ENCODE assay signal across 1 cellular context in the genomic region with DNA sequence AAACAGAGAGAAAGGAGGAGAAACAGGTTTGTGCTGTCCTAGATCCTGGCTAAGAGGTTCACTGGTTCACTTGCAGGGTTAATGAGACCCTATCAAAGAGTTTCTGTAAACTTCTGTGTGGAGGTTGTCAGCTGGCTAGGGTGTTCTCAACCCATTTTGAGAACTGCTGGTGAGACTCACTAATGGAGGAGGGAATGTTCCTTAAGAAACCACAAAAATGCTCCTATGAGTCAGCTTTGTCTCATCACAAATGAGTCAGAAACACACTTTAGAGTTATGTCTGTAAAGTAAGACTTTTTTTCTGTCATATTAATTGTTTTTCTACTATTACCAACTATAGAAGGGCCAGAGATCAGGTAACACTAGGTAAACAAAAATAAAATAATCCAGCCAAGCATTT.
TF ChIP-seq lines count a peak whose summit lies in the region.

No MANE protein-coding gene starts in this region.

TF ChIP-seq in SK-N-SH, 30 proteins besides CTCF, POLR2A, EP300 and RAD21 (continued from another document):
- TF ChIP-seq, protein P1, sequence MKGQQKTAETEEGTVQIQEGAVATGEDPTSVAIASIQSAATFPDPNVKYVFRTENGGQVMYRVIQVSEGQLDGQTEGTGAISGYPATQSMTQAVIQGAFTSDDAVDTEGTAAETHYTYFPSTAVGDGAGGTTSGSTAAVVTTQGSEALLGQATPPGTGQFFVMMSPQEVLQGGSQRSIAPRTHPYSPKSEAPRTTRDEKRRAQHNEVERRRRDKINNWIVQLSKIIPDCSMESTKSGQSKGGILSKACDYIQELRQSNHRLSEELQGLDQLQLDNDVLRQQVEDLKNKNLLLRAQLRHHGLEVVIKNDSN (IDR thresholded peaks at IDR 0.05; ENCODE audit: borderline replicate concordance, low read depth) = 0 out of 2 replicates have a peak, but pooled peaks have one; percentile 10
- TF ChIP-seq POLR2AphosphoS5 (IDR thresholded peaks at IDR 0.05; ENCODE audit: low read depth, low read length) (peak; percentile 29; the same call in 1 of the 2 replicates), RXRA (IDR thresholded peaks at IDR 0.05; ENCODE audit: borderline replicate concordance, low read depth) (no peak), FOXJ3 (CRISPR knock-in tag; IDR thresholded peaks at IDR 0.05) (no peak)
